29 cellular contexts compared by ENCODE assay signal in the genomic region with DNA sequence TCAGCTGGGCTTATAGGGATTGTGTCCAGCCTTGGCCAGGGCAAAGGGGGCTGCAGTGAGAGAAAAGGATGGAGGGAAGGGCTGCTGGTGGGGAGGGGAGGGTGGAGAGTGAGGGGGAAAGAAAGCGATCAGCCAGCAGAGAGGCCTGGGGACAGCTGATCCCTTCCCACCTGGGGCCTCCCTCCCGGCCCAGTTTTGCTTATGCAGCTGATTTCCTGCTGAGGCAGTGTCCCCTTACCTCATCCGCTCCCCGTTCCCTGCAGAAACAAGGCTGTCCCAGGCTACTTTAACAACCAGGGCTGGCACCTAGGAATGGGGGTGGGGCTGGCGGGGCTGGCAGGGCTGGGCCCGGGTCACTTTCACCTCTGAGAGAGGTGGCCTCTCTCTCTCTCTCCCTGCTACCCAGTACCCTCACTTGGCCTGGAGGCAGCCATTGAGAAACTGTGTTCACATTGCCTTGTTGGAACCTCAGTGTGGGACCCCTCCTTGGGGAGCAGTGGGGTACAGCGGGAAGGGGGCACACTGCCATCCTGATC. TPM values are rescaled to one million over a fixed set of nuclear protein-coding genes. Genes with fewer than 3 reads are reported as not detected.
DNase-seq lines count a peak whose midpoint lies in the region; ATAC-seq and TF ChIP-seq lines count a peak whose summit lies in the region.
"Had no signal": no experiment of that assay in that cellular context is flagged by ENCODE, and none has a peak within 500 bp of the region (broad histone marks: within the 10 kb centered on the region; RNA-seq: fewer than 3 reads in every experiment).

No MANE protein-coding gene starts in this region.

- WGBS in heart left ventricle, 4 donors: 38 to 56% (median 48%) methylated on average over 7 of the region's 7 CpGs

- H3K9me3 ChIP-seq in left ventricle myocardium inferior (replicated peaks): no peaks in the 10 kb centered on the region
- no peaks in the 10 kb centered on the region for H3K9me3 ChIP-seq in heart left ventricle
- H3K9me3 ChIP-seq in stomach smooth muscle (ENCODE audit: control insufficient read depth in 2 of 2, low read length in 2 of 2): no peaks in the 10 kb centered on the region
- H3K9me3 ChIP-seq: Caco-2, neutrophil, prostate gland, SK-N-SH had no signal

- intact Hi-C loops in left ventricle myocardium inferior (cut with micrococcal nuclease) (no loop called here), heart left ventricle (cut with DNase I) (no loop called here)

- H3K27me3 ChIP-seq in left ventricle myocardium inferior (ENCODE audit: low read depth) (peaks cover 80% of the 10 kb centered on the region), heart left ventricle (peaks cover 4 to 47% (median 14%) of the 10 kb centered on the region in 9 donors), stomach smooth muscle (ENCODE audit: control insufficient read depth in 1 of 2, insufficient read depth in 2 of 2, low read length in 2 of 2) (peaks cover 4 to 8% of the 10 kb centered on the region in 2 donors)

- H3K4me1 ChIP-seq in left ventricle myocardium inferior: peaks cover 57% of the 10 kb centered on the region
- peaks cover 0 to 49% (median 6%) of the 10 kb centered on the region in 12 donors for H3K4me1 ChIP-seq in heart left ventricle
- H3K4me1 ChIP-seq in stomach smooth muscle (ENCODE audit: control insufficient read depth, insufficient read depth, low read length): peaks cover 25% of the 10 kb centered on the region

- H3K27ac ChIP-seq in left ventricle myocardium inferior (replicated peaks): peak overlapping the region; percentile 16
- peak overlapping the region in 2 of 12 donors; percentile 3 to 17 for H3K27ac ChIP-seq in heart left ventricle
- peak overlapping the region; percentile 66 for H3K27ac ChIP-seq in stomach smooth muscle (ENCODE audit: low read length)
- H3K27ac ChIP-seq: neutrophil, prostate gland, skin epidermis had no signal

- H3K9ac ChIP-seq in stomach smooth muscle (ENCODE audit: low read length in 2 of 2): no peak overlapping the region
- H3K9ac ChIP-seq: SK-N-SH had no signal

- ATAC-seq in heart left ventricle: no peak
- ATAC-seq: activated CD4-positive, alpha-beta T cell treated with anti-CD3 and anti-CD28 coated beads for 36 hours; T-helper 17 cell had no signal

- TF ChIP-seq CTCF in left ventricle myocardium inferior (IDR thresholded peaks at IDR 0.05; ENCODE audit: borderline replicate concordance) (no peak), heart left ventricle (IDR thresholded peaks at IDR 0.05) (no peak)

- no peak for DNase-seq in left ventricle myocardium inferior
- no peak for DNase-seq in heart left ventricle
- peak; percentile 66 for DNase-seq in RPMI8226
- peak; percentile 73 for DNase-seq in iPS-NIHi11 (ENCODE audit: low spot score)
- no peak for DNase-seq in GM19238 (ENCODE audit: insufficient read length, low spot score)
- no peak for DNase-seq in NCI-H2196 treated with DMSO at 0.1 percent for 48 hours (lab: John Stamatoyannopoulos, UW; ENCODE audit: unreplicated experiment)
- no peak for DNase-seq in stimulated activated CD4-positive, alpha-beta T cell treated with anti-CD3 and anti-CD28 coated beads, Interleukin-1b, Interleukin-23, amount 100 ng/mL, for 48 hours
- DNase-seq: activated CD4-positive, alpha-beta T cell treated with anti-CD3 and anti-CD28 coated beads for 36 hours; activated CD8-positive, alpha-beta memory T cell treated with anti-CD3 and anti-CD28 coated beads for 24 hours; activated gamma-delta T cell; activated T-cell treated with anti-CD3 and anti-CD28 coated beads, Interleukin-2, amount 50 U/mL, for 1 hour; Caco-2; DMS79 treated with DMSO at 0.1 percent for 48 hours; foreskin fibroblast; hippocampal formation; NCI-H1105; NCI-H2029 treated with DMSO at 0.1 percent for 48 hours; NCI-H524 treated with DMSO at 0.1 percent for 48 hours; SK-N-SH; T-helper 17 cell had no signal

- no peak overlapping the region for H3K4me3 ChIP-seq in left ventricle myocardium inferior
- no peak overlapping the region for H3K4me3 ChIP-seq in heart left ventricle
- no peak overlapping the region for H3K4me3 ChIP-seq in stomach smooth muscle (ENCODE audit: low read length in 2 of 2)
- H3K4me3 ChIP-seq: lung, prostate gland, skin epidermis had no signal

- no peak for TF ChIP-seq POLR2A in heart left ventricle (IDR thresholded peaks at IDR 0.05)

- H3K36me3 ChIP-seq in left ventricle myocardium inferior (peaks cover 32% of the 10 kb centered on the region), heart left ventricle (peaks cover 0 to 35% (median 4%) of the 10 kb centered on the region in 9 donors), stomach smooth muscle (ENCODE audit: control insufficient read depth in 2 of 2, insufficient read depth in 2 of 2, low read length in 2 of 2) (peaks cover 41% of the 10 kb centered on the region in 2 donors)
- H3K36me3 ChIP-seq: neutrophil, prostate gland had no signal

RNA-seq across cellular contexts. Expression of gene GMPPA, which starts 12.2 kb away (rescaled TPM):
- total RNA-seq in left ventricle myocardium inferior (22.0 TPM), heart left ventricle (10 to 100 TPM; 15.8 to 31.6 (median 20.1) TPM)
- 10 to 100 TPM; 18.2 to 35.5 TPM for polyA plus RNA-seq in heart left ventricle

RNA-seq across cellular contexts. Expression of gene ASIC4, which starts 27.8 kb away (rescaled TPM):
- total RNA-seq in left ventricle myocardium inferior: not detected
- under 1 TPM in 1 of 9 donors, not detected in 8; 0.10 TPM for total RNA-seq in heart left ventricle
- under 1 TPM; 0.03 to 0.08 TPM for polyA plus RNA-seq in heart left ventricle
- total RNA-seq: activated CD4-positive, alpha-beta T cell treated with anti-CD3 and anti-CD28 coated beads for 36 hours; epithelial cell of proximal tubule; H4; mucosa of gallbladder had no signal
- polyA plus RNA-seq: keratinocyte had no signal

RNA-seq across cellular contexts. Expression of gene SPEG, which starts 51.8 kb away (rescaled TPM):
- total RNA-seq in left ventricle myocardium inferior (145 TPM), heart left ventricle (100 to 1,000 TPM in 6 of 9 donors, 10 to 100 TPM in 3; 93.6 to 150 (median 114) TPM)
- polyA plus RNA-seq in heart left ventricle: 10 to 100 TPM; 64.8 to 92.2 TPM

RNA-seq across cellular contexts. Expression of gene CHPF, which starts 57.1 kb away (rescaled TPM):
- total RNA-seq in left ventricle myocardium inferior (104 TPM), heart left ventricle (100 to 1,000 TPM in 6 of 9 donors, 10 to 100 TPM in 3; 77.9 to 196 (median 138) TPM)
- 100 to 1,000 TPM in 1 of 2 donors, 10 to 100 TPM in 1; 74.1 to 209 TPM for polyA plus RNA-seq in heart left ventricle

RNA-seq across cellular contexts. Expression of gene TMEM198, which starts 57.3 kb away (rescaled TPM):
- total RNA-seq in left ventricle myocardium inferior (2.5 TPM), heart left ventricle (1 to 10 TPM in 8 of 9 donors, under 1 TPM in 1; 0.65 to 4.7 (median 2.3) TPM)
- polyA plus RNA-seq in heart left ventricle: 10 to 100 TPM in 1 of 2 donors, 1 to 10 TPM in 1; 2.2 to 10.2 TPM

Comparison
In these comparisons a context has a peak if more than half of its experiments do, and no peak if none do; other contexts are left out.
1. DNase-seq: peak in RPMI8226 (single experiment) and iPS-NIHi11 (single experiment); none in left ventricle myocardium inferior (single experiment), heart left ventricle (0 of 5), GM19238 (single experiment), NCI-H2196 treated with DMSO at 0.1 percent for 48 hours (single experiment) and stimulated activated CD4-positive, alpha-beta T cell treated with anti-CD3 and anti-CD28 coated beads, Interleukin-1b, Interleukin-23, amount 100 ng/mL, for 48 hours (single experiment).